ENCODE assay signal across 1 cellular context in genomic region chr5:91281409-91281808, GRCh38.
TF ChIP-seq lines count a peak whose summit lies in the region.

No MANE protein-coding gene starts in this region.

TF ChIP-seq in GM23338, 12 proteins besides CTCF, POLR2A, EP300 and RAD21 (continued from another document):
- TF ChIP-seq ZNF462 (CRISPR knock-in tag; IDR thresholded peaks at IDR 0.05), result no peak
